Comparison of ENCODE assay signal across 19 cellular contexts in genomic region chr2:51165534-51166260, GRCh38.
DNase-seq lines count a peak whose midpoint lies in the region; ATAC-seq and TF ChIP-seq lines count a peak whose summit lies in the region.
"Had no signal": no experiment of that assay in that cellular context is flagged by ENCODE, and none has a peak within 500 bp of the region (broad histone marks: within the 10 kb centered on the region; RNA-seq: fewer than 3 reads in every experiment).

No MANE protein-coding gene starts in this region.

- POLR2A ChIA-PET in CD8-positive, alpha-beta T cell (lab: Charles Lee), result no interaction called here

- H3K4me2 ChIP-seq in BLaER1 treated with 17β-estradiol and CSF1 and Interleukin-3, amounts not matched to agents 10 nM and 100 nM, result peak overlapping the region in 10 of 11 experiments; percentile 5 to 62 (median 46); a peak in 16 of 22 replicates

- peak overlapping the region in 2 of 11 experiments; percentile 3 to 30; a peak in 1 of 22 replicates for H3K9ac ChIP-seq in BLaER1 treated with 17β-estradiol and CSF1 and Interleukin-3, amounts not matched to agents 10 nM and 100 nM

- H3K4me3 Mint-ChIP-seq in natural killer cell, result no peak overlapping the region
- no peak overlapping the region for H3K4me3 Mint-ChIP-seq in CD8-positive, alpha-beta T cell
- H3K4me3 Mint-ChIP-seq: activated T-helper 17 cell treated with anti-CD3 and anti-CD28 coated beads, Interleukin-2, amount 50 U/mL, for 72 hours; dendritic cell treated with granulocyte-macrophage colony-stimulating factor and Interleukin-4, amounts not matched to agents 40 ng/mL and 50 ng/mL, for 4 days; stimulated activated effector memory CD8-positive, alpha-beta T cell treated with anti-CD3 and anti-CD28 coated beads, Interleukin-12 subunit alpha, Interleukin-12 subunit beta, amount 100 ng/mL, for 72 hours; type B pancreatic cell had no signal

- no peak overlapping the region for H3K4me3 ChIP-seq in BLaER1 treated with 17β-estradiol and CSF1 and Interleukin-3, amounts not matched to agents 10 nM and 100 nM
- no peak overlapping the region for H3K4me3 ChIP-seq in fibroblast of pulmonary artery (replicated peaks; ENCODE audit: low read depth, low read length)
- H3K4me3 ChIP-seq in ascending aorta, result no peak overlapping the region
- no peak overlapping the region for H3K4me3 ChIP-seq in CD8-positive, alpha-beta T cell (ENCODE audit: low read depth, low read length)
- H3K4me3 ChIP-seq: esophagus squamous epithelium, heart left ventricle had no signal

- TF ChIP-seq CTCF in fibroblast of pulmonary artery (IDR thresholded peaks at IDR 0.05; ENCODE audit: low read length, missing control alignments) (no peak), ascending aorta (IDR thresholded peaks at IDR 0.05) (no peak), natural killer cell (IDR thresholded peaks at IDR 0.05) (no peak)
- no peak for TF ChIP-seq CTCF in CD8-positive, alpha-beta T cell (IDR thresholded peaks at IDR 0.05)

- intact Hi-C loops in ascending aorta (cut with DNase I) (no loop called here), natural killer cell (cut with micrococcal nuclease) (no loop called here)
- intact Hi-C loops in CD8-positive, alpha-beta T cell (cut with DNase I, micrococcal nuclease), result no loop called here

- no peaks in the 10 kb centered on the region for H3K27me3 Mint-ChIP-seq in natural killer cell (ENCODE audit: low read depth in 2 of 2)
- no peaks in the 10 kb centered on the region for H3K27me3 Mint-ChIP-seq in CD8-positive, alpha-beta T cell (ENCODE audit: low read depth)
- H3K27me3 Mint-ChIP-seq: activated T-helper 17 cell treated with anti-CD3 and anti-CD28 coated beads, Interleukin-2, amount 50 U/mL, for 72 hours; dendritic cell treated with granulocyte-macrophage colony-stimulating factor and Interleukin-4, amounts not matched to agents 40 ng/mL and 50 ng/mL, for 4 days; type B pancreatic cell had no signal

- H3K27ac Mint-ChIP-seq in natural killer cell, result no peak overlapping the region
- no peak overlapping the region for H3K27ac Mint-ChIP-seq in CD8-positive, alpha-beta T cell
- H3K27ac Mint-ChIP-seq: activated T-helper 17 cell treated with anti-CD3 and anti-CD28 coated beads, Interleukin-2, amount 50 U/mL, for 72 hours; dendritic cell treated with granulocyte-macrophage colony-stimulating factor and Interleukin-4, amounts not matched to agents 40 ng/mL and 50 ng/mL, for 4 days; stimulated activated effector memory CD8-positive, alpha-beta T cell treated with anti-CD3 and anti-CD28 coated beads, Interleukin-12 subunit alpha, Interleukin-12 subunit beta, amount 100 ng/mL, for 72 hours; type B pancreatic cell had no signal

- no peaks in the 10 kb centered on the region for H3K36me3 ChIP-seq in BLaER1 treated with 17β-estradiol and CSF1 and Interleukin-3, amounts not matched to agents 10 nM and 100 nM
- no peaks in the 10 kb centered on the region for H3K36me3 ChIP-seq in ascending aorta
- no peaks in the 10 kb centered on the region for H3K36me3 ChIP-seq in CD8-positive, alpha-beta T cell (ENCODE audit: insufficient read depth, low read length)
- H3K36me3 ChIP-seq: esophagus squamous epithelium, heart left ventricle, WERI-Rb-1 had no signal

- no peaks in the 10 kb centered on the region for H3K4me1 Mint-ChIP-seq in natural killer cell
- no peaks in the 10 kb centered on the region for H3K4me1 Mint-ChIP-seq in CD8-positive, alpha-beta T cell (ENCODE audit: low read depth)
- H3K4me1 Mint-ChIP-seq: activated T-helper 17 cell treated with anti-CD3 and anti-CD28 coated beads, Interleukin-2, amount 50 U/mL, for 72 hours; stimulated activated effector memory CD8-positive, alpha-beta T cell treated with anti-CD3 and anti-CD28 coated beads, Interleukin-12 subunit alpha, Interleukin-12 subunit beta, amount 100 ng/mL, for 72 hours had no signal

- peaks cover 6 to 15% of the 10 kb centered on the region in 2 donors for H3K9me3 Mint-ChIP-seq in natural killer cell
- H3K9me3 Mint-ChIP-seq in CD8-positive, alpha-beta T cell, result peaks cover 15% of the 10 kb centered on the region
- H3K9me3 Mint-ChIP-seq: activated T-helper 17 cell treated with anti-CD3 and anti-CD28 coated beads, Interleukin-2, amount 50 U/mL, for 72 hours; dendritic cell treated with granulocyte-macrophage colony-stimulating factor and Interleukin-4, amounts not matched to agents 40 ng/mL and 50 ng/mL, for 4 days; type B pancreatic cell had no signal

- no peaks in the 10 kb centered on the region for H4K20me1 ChIP-seq in BLaER1 treated with 17β-estradiol and CSF1 and Interleukin-3, amounts not matched to agents 10 nM and 100 nM

- DNase-seq in HCEC 1CT (peak; percentile 35), OCI-M1 (lab: John Stamatoyannopoulos, UW) (peak; percentile 81), fibroblast of pulmonary artery (ENCODE audit: low read depth) (peak; percentile 6), NCI-H187 treated with DMSO at 0.1 percent for 48 hours (lab: John Stamatoyannopoulos, UW) (no peak), ascending aorta (ENCODE audit: low spot score in 2 of 2) (no peak), natural killer cell (no peak)
- no peak for DNase-seq in CD8-positive, alpha-beta T cell
- DNase-seq: DND-41, esophagus squamous epithelium, heart left ventricle, WERI-Rb-1 had no signal

- CTCF ChIA-PET in CD8-positive, alpha-beta T cell (lab: Charles Lee), result no interaction called here

- ATAC-seq in natural killer cell, result no peak
- ATAC-seq in CD8-positive, alpha-beta T cell, result no peak
- ATAC-seq: activated T-helper 17 cell treated with anti-CD3 and anti-CD28 coated beads, Interleukin-2, amount 50 U/mL, for 72 hours; HCT116; heart left ventricle; SK-N-SH treated with all-trans-retinoic acid at 6 μM for 48 hours; stimulated activated effector memory CD8-positive, alpha-beta T cell treated with anti-CD3 and anti-CD28 coated beads, Interleukin-12 subunit alpha, Interleukin-12 subunit beta, amount 100 ng/mL, for 72 hours had no signal

- no peaks in the 10 kb centered on the region for H3K27me3 ChIP-seq in BLaER1 treated with 17β-estradiol and CSF1 and Interleukin-3, amounts not matched to agents 10 nM and 100 nM
- H3K27me3 ChIP-seq in ascending aorta, result no peaks in the 10 kb centered on the region
- no peaks in the 10 kb centered on the region for H3K27me3 ChIP-seq in CD8-positive, alpha-beta T cell (ENCODE audit: insufficient read depth, low read length)
- H3K27me3 ChIP-seq: esophagus squamous epithelium, heart left ventricle had no signal

- no peaks in the 10 kb centered on the region for H3K9me3 ChIP-seq in BLaER1 treated with 17β-estradiol and CSF1 and Interleukin-3, amounts not matched to agents 10 nM and 100 nM (replicated peaks in 1 of 11)
- no peaks in the 10 kb centered on the region for H3K9me3 ChIP-seq in ascending aorta
- no peaks in the 10 kb centered on the region for H3K9me3 ChIP-seq in CD8-positive, alpha-beta T cell (ENCODE audit: low read length)
- H3K9me3 ChIP-seq: esophagus squamous epithelium, heart left ventricle had no signal

- H3K27ac ChIP-seq in BLaER1 treated with 17β-estradiol and CSF1 and Interleukin-3, amounts not matched to agents 10 nM and 100 nM, result peak overlapping the region in 8 of 11 experiments; percentile 18 to 51 (median 40); a peak in 12 of 22 replicates
- H3K27ac ChIP-seq in ascending aorta, result no peak overlapping the region
- no peak overlapping the region for H3K27ac ChIP-seq in CD8-positive, alpha-beta T cell (ENCODE audit: low read depth, low read length)
- H3K27ac ChIP-seq: esophagus squamous epithelium, heart left ventricle, HL-60, WERI-Rb-1 had no signal

- peaks cover 8 to 10% (median 9%) of the 10 kb centered on the region in 10 experiments; a peak in 18 of 20 replicates for H3K4me1 ChIP-seq in BLaER1 treated with 17β-estradiol and CSF1 and Interleukin-3, amounts not matched to agents 10 nM and 100 nM
- no peaks in the 10 kb centered on the region for H3K4me1 ChIP-seq in ascending aorta
- H3K4me1 ChIP-seq in CD8-positive, alpha-beta T cell (ENCODE audit: insufficient read depth, low read length), result no peaks in the 10 kb centered on the region
- H3K4me1 ChIP-seq: esophagus squamous epithelium, heart left ventricle had no signal

- H3K36me3 Mint-ChIP-seq in natural killer cell, result no peaks in the 10 kb centered on the region
- no peaks in the 10 kb centered on the region for H3K36me3 Mint-ChIP-seq in CD8-positive, alpha-beta T cell
- H3K36me3 Mint-ChIP-seq: stimulated activated effector memory CD8-positive, alpha-beta T cell treated with anti-CD3 and anti-CD28 coated beads, Interleukin-12 subunit alpha, Interleukin-12 subunit beta, amount 100 ng/mL, for 72 hours; type B pancreatic cell had no signal

Comparison
In these comparisons a context has a peak if more than half of its experiments do, and no peak if none do; other contexts are left out.
1. H3K27ac ChIP-seq: peak in BLaER1 treated with 17β-estradiol and CSF1 and Interleukin-3, amounts not matched to agents 10 nM and 100 nM (8 of 11); none in ascending aorta (0 of 2) and CD8-positive, alpha-beta T cell (single experiment).
2. DNase-seq: peak in HCEC 1CT (single experiment), OCI-M1 (single experiment) and fibroblast of pulmonary artery (single experiment); none in NCI-H187 treated with DMSO at 0.1 percent for 48 hours (single experiment), ascending aorta (0 of 2), natural killer cell (single experiment) and CD8-positive, alpha-beta T cell (0 of 7).